11 cellular contexts compared by ENCODE assay signal in genomic region chr17:42362245-42362961, GRCh38. TPM values are rescaled to one million over a fixed set of nuclear protein-coding genes. Genes with fewer than 3 reads are reported as not detected.
DNase-seq lines count a peak whose midpoint lies in the region; ATAC-seq and TF ChIP-seq lines count a peak whose summit lies in the region.
"Had no signal": no experiment of that assay in that cellular context is flagged by ENCODE, and none has a peak within 500 bp of the region (broad histone marks: within the 10 kb centered on the region; RNA-seq: fewer than 3 reads in every experiment).

No MANE protein-coding gene starts in this region.

- peaks cover 5% of the 10 kb centered on the region for H3K36me3 ChIP-seq in CD8-positive, alpha-beta memory T cell (ENCODE audit: insufficient read depth, low read length)
- H3K36me3 ChIP-seq in adrenal gland (replicated peaks in 1 of 2) = no peaks in the 10 kb centered on the region
- H3K36me3 ChIP-seq: brain microvascular endothelial cell had no signal

- TF ChIP-seq POLR2A in adrenal gland (IDR thresholded peaks at IDR 0.05) = no peak

- peaks cover 0 to 22% (median 14%) of the 10 kb centered on the region in 3 donors for H3K36me3 Mint-ChIP-seq in CD8-positive, alpha-beta memory T cell
- H3K36me3 Mint-ChIP-seq in naive thymus-derived CD8-positive, alpha-beta T cell = peaks cover 0 to 25% (median 10%) of the 10 kb centered on the region in 3 donors

- no peak overlapping the region for H3K27ac ChIP-seq in CD8-positive, alpha-beta memory T cell (ENCODE audit: low read depth, low read length)
- H3K27ac ChIP-seq in adrenal gland = peak overlapping the region in 3 of 5 donors; percentile 51 to 89 (median 71)
- H3K27ac ChIP-seq in coronary artery = peak overlapping the region in 1 of 2 donors; percentile 85
- H3K27ac ChIP-seq: brain microvascular endothelial cell had no signal

- CTCF ChIA-PET in CD8-positive, alpha-beta memory T cell (lab: Charles Lee) = interaction anchor here (1.0 kb wide), 1 partner anchor 27 kb away, joined by 3 read pairs; no protein-coding TSS in a partner anchor

- intact Hi-C loops in adrenal gland (cut with DNase I) = no loop called here

- no peaks in the 10 kb centered on the region for H3K9me3 ChIP-seq in CD8-positive, alpha-beta memory T cell (ENCODE audit: low read length)
- no peaks in the 10 kb centered on the region for H3K9me3 ChIP-seq in adrenal gland (replicated peaks in 1 of 3)

- peaks cover 0 to 2% (median 0%) of the 10 kb centered on the region in 5 donors for H3K9me3 Mint-ChIP-seq in CD8-positive, alpha-beta memory T cell
- no peaks in the 10 kb centered on the region for H3K9me3 Mint-ChIP-seq in naive thymus-derived CD8-positive, alpha-beta T cell

- peaks cover 67 to 80% (median 79%) of the 10 kb centered on the region in 3 donors for H3K4me1 Mint-ChIP-seq in CD8-positive, alpha-beta memory T cell
- H3K4me1 Mint-ChIP-seq in naive thymus-derived CD8-positive, alpha-beta T cell = peaks cover 37 to 79% (median 73%) of the 10 kb centered on the region in 4 donors

- POLR2A ChIA-PET in CD8-positive, alpha-beta memory T cell (lab: Charles Lee) = interaction anchor here (0.6 kb wide), 1 partner anchor 26 kb away, joined by 3 read pairs; the partner anchor contains the start of gene STAT3
- POLR2A ChIA-PET in naive thymus-derived CD8-positive, alpha-beta T cell (lab: Charles Lee) = interaction anchor here (1.0 kb wide), 1 partner anchor 11 kb away, joined by 3 read pairs; no protein-coding TSS in a partner anchor

- no peaks in the 10 kb centered on the region for H3K27me3 ChIP-seq in CD8-positive, alpha-beta memory T cell (ENCODE audit: insufficient read depth, low read length, poor library complexity, severe bottlenecking)
- no peaks in the 10 kb centered on the region for H3K27me3 ChIP-seq in adrenal gland
- H3K27me3 ChIP-seq: brain microvascular endothelial cell had no signal

- peak overlapping the region in 5 of 7 donors; percentile 6 to 62 (median 20) for H3K4me3 Mint-ChIP-seq in CD8-positive, alpha-beta memory T cell
- peak overlapping the region in 9 of 10 donors; percentile 3 to 50 (median 22) for H3K4me3 Mint-ChIP-seq in naive thymus-derived CD8-positive, alpha-beta T cell

- TF ChIP-seq CTCF in adrenal gland (IDR thresholded peaks at IDR 0.05) (no peak), coronary artery (IDR thresholded peaks at IDR 0.05) (no peak)

- peak; percentile 6 to 24 for ATAC-seq in naive thymus-derived CD8-positive, alpha-beta T cell
- ATAC-seq in GM21390 (IDR thresholded peaks at IDR 0.05; ENCODE audit: unreplicated experiment) = no peak

- no peak overlapping the region for H3K4me3 ChIP-seq in CD8-positive, alpha-beta memory T cell (ENCODE audit: low read length)
- H3K4me3 ChIP-seq in adrenal gland (no peak overlapping the region), coronary artery (no peak overlapping the region)

- peaks cover 35% of the 10 kb centered on the region for H3K4me1 ChIP-seq in CD8-positive, alpha-beta memory T cell (ENCODE audit: insufficient read depth, low read length)
- peaks cover 26 to 82% of the 10 kb centered on the region in 2 donors for H3K4me1 ChIP-seq in adrenal gland (replicated peaks in 1 of 2)

- peak overlapping the region; percentile 54 to 92 (median 78) for H3K27ac Mint-ChIP-seq in CD8-positive, alpha-beta memory T cell
- H3K27ac Mint-ChIP-seq in naive thymus-derived CD8-positive, alpha-beta T cell = peak overlapping the region; percentile 3 to 83 (median 49)

- no peak for DNase-seq in CD8-positive, alpha-beta memory T cell
- DNase-seq in M059J (ENCODE audit: low read depth) (peak; percentile 72), adrenal gland (peak in 1 of 7 donors; percentile 48), coronary artery (ENCODE audit: low spot score) (no peak)
- DNase-seq in naive thymus-derived CD8-positive, alpha-beta T cell = no peak
- DNase-seq in stimulated activated CD8-positive, alpha-beta memory T cell treated with anti-CD3 and anti-CD28 coated beads, Interleukin-4, amount 100 ng/mL, for 48 hours = no peak
- DNase-seq in stimulated activated naive CD4-positive, alpha-beta T cell treated with Interleukin-2 at 50 U/mL for 16 hours (lab: John Stamatoyannopoulos, UW) = no peak
- DNase-seq: brain microvascular endothelial cell, GF-D8, NCI-H1105 had no signal

- 81 to 95% (median 91%) methylated on average over 7 of the region's 7 CpGs for WGBS in adrenal gland, 4 donors

- H3K27me3 Mint-ChIP-seq in CD8-positive, alpha-beta memory T cell = peaks cover 0 to 1% of the 10 kb centered on the region in 2 donors
- no peaks in the 10 kb centered on the region for H3K27me3 Mint-ChIP-seq in naive thymus-derived CD8-positive, alpha-beta T cell

RNA-seq across cellular contexts. Expression of gene STAT3, which starts 25.8 kb away (rescaled TPM):
- 100 to 1,000 TPM; 148 to 155 TPM for total RNA-seq in CD8-positive, alpha-beta memory T cell
- 166 TPM for polyA plus RNA-seq in CD8-positive, alpha-beta memory T cell
- 69.3 and 112 TPM in 2 replicates for total RNA-seq in M059J (2014; rRNA removed; shearing (Covaris generic))
- total RNA-seq in adrenal gland = 100 to 1,000 TPM; 132 to 282 (median 196) TPM
- 100 to 1,000 TPM in 1 of 3 donors, 10 to 100 TPM in 2; 49.0 to 132 (median 49.3) TPM for polyA plus RNA-seq in adrenal gland
- 100 to 1,000 TPM; 130 to 135 TPM for total RNA-seq in naive thymus-derived CD8-positive, alpha-beta T cell
- polyA plus RNA-seq in naive thymus-derived CD8-positive, alpha-beta T cell = 100 to 1,000 TPM; 129 to 154 (median 153) TPM
